Comparison of ENCODE assay signal across 27 cellular contexts in the genomic region with DNA sequence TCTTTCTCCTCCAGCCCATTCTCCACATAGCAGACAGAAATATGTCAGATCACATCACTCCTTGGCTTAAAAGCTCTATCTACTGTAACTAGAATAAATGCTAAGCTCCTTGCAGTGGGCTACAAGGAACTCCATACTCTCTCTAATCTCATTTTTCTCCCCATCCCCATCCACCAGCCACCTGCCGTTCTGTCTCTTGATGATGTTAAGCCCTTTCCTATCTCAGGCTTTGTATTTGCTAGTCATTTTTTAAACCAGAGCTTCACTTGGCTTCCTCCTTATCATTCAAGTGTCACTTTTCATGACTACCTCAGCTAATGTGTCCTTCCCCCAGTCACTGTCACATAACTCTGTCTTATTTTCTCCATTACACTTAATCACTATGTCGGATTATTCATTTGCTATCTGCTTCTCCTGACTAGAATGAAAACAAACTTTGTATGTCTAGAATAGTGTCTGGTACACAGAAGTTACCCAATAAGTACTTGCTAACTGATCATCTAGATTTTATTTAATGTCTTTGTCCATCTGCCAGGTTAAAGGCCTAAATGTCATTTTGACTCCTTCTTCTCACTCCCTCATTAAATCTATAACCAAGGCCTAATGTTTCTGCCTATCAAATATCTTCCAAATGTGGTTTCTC.
A peak's percentile ranks its signal among the peaks of the same experiment; 100 is the strongest.
DNase-seq lines count a peak whose midpoint lies in the region; ATAC-seq, FAIRE-seq and TF ChIP-seq lines count a peak whose summit lies in the region.
"Had no signal": no experiment of that assay in that cellular context is flagged by ENCODE, and none has a peak within 500 bp of the region (broad histone marks: within the 10 kb centered on the region; RNA-seq: fewer than 3 reads in every experiment).

No MANE protein-coding gene starts in this region.

- 41% methylated on average over 2 of the region's 2 CpGs for WGBS in smooth muscle cell (ENCODE audit: low lambda C conversion rate)

- no peak for TF ChIP-seq CTCF in OCI-LY1 (IDR thresholded peaks at IDR 0.05; ENCODE audit: low read length)
- no peak for TF ChIP-seq CTCF in smooth muscle cell (IDR thresholded peaks at IDR 0.05; ENCODE audit: borderline replicate concordance, insufficient read depth, poor library complexity, severe bottlenecking)

- H4K20me1 ChIP-seq in OCI-LY1 (ENCODE audit: insufficient read depth, low read length) (no peaks in the 10 kb centered on the region), smooth muscle cell (ENCODE audit: low read depth) (no peaks in the 10 kb centered on the region)

- H3K4me2 ChIP-seq in OCI-LY1 (ENCODE audit: low read length) (peak overlapping the region; percentile 11; the same call in 1 of the 2 replicates), smooth muscle cell (no peak overlapping the region)

- H3K4me1 ChIP-seq in OCI-LY1 (ENCODE audit: insufficient read depth, low read length, severe bottlenecking) (peaks cover 22% of the 10 kb centered on the region), smooth muscle cell (ENCODE audit: low read depth) (peaks cover 6% of the 10 kb centered on the region)
- H3K4me1 ChIP-seq: colonic mucosa, heart right ventricle, lower lobe of right lung had no signal

- H2AFZ ChIP-seq in OCI-LY1 (ENCODE audit: low read length) (peak overlapping the region; percentile 48; the same call in 1 of the 2 replicates), smooth muscle cell (ENCODE audit: low read depth) (no peak overlapping the region)

- H3K4me3 ChIP-seq in OCI-LY1 (ENCODE audit: low read depth, low read length, poor library complexity, severe bottlenecking) (no peak overlapping the region), smooth muscle cell (no peak overlapping the region)
- H3K4me3 ChIP-seq: colonic mucosa, heart right ventricle, lower lobe of right lung, skin epidermis, stomach, tibial artery had no signal

- DNase-seq in NOMO-1 (lab: John Stamatoyannopoulos, UW; ENCODE audit: unreplicated experiment in 2 of 2) (peak; percentile 1 to 39), NOMO-1 treated with dmso at 0.1 percent for 144 hours (lab: John Stamatoyannopoulos, UW; ENCODE audit: unreplicated experiment) (no peak), GM19239 (ENCODE audit: insufficient read length, low spot score) (no peak), smooth muscle cell (lab: John Stamatoyannopoulos, UW; ENCODE audit: unreplicated experiment) (no peak), cortex of kidney (lab: John Stamatoyannopoulos, UW) (no peak)
- DNase-seq: activated CD8-positive, alpha-beta T cell treated with anti-CD3 and anti-CD28 coated beads for 36 hours; anterior cingulate cortex; CD4-positive, alpha-beta memory T cell; colonic mucosa; effector memory CD4-positive, alpha-beta T cell; erythroblast; foreskin fibroblast; GDM1; heart right ventricle; kidney glomerular epithelial cell; lower lobe of right lung; natural killer cell; NCI-H1417 treated with DMSO at 0.1 percent for 48 hours; NCI-H2081; NCI-H446; stimulated activated CD8-positive, alpha-beta memory T cell treated with anti-CD3 and anti-CD28 coated beads, Interleukin-4, amount 100 ng/mL, for 48 hours; stomach; tibial artery had no signal

- H3K79me2 ChIP-seq in OCI-LY1 (ENCODE audit: insufficient read depth, low read length): no peaks in the 10 kb centered on the region
- no peaks in the 10 kb centered on the region for H3K79me2 ChIP-seq in smooth muscle cell (ENCODE audit: low read depth)

- peak; percentile 82 for FAIRE-seq in GM19239 (lab: Jason Lieb, UNC)

- H3K9ac ChIP-seq in OCI-LY1 (ENCODE audit: low read length) (0 out of 2 replicates have a peak overlapping the region, but pooled peaks have one; percentile 0), smooth muscle cell (ENCODE audit: low read depth) (no peak overlapping the region)

- H3K27ac ChIP-seq in OCI-LY1 (ENCODE audit: low read depth, low read length, poor library complexity, severe bottlenecking) (peak overlapping the region; percentile 70), smooth muscle cell (ENCODE audit: low read depth) (peak overlapping the region; percentile 15)
- H3K27ac ChIP-seq: colonic mucosa, heart right ventricle, lower lobe of right lung, skin epidermis, stomach, tibial artery had no signal

- no peaks in the 10 kb centered on the region for H3F3A ChIP-seq in OCI-LY1 (ENCODE audit: insufficient read depth, low read length)
- H3F3A ChIP-seq in smooth muscle cell (ENCODE audit: low read depth): no peaks in the 10 kb centered on the region

- H3K9me3 ChIP-seq in OCI-LY1 (ENCODE audit: low read length) (no peaks in the 10 kb centered on the region), smooth muscle cell (replicated peaks; ENCODE audit: low read depth) (no peaks in the 10 kb centered on the region)
- H3K9me3 ChIP-seq: colonic mucosa, heart right ventricle, lower lobe of right lung, stomach, tibial artery had no signal

- H3K27me3 ChIP-seq in OCI-LY1 (ENCODE audit: insufficient read depth, low read length) (no peaks in the 10 kb centered on the region), smooth muscle cell (ENCODE audit: low read depth) (no peaks in the 10 kb centered on the region)
- H3K27me3 ChIP-seq: colonic mucosa, heart right ventricle, stomach, tibial artery had no signal

- H3K36me3 ChIP-seq in OCI-LY1 (ENCODE audit: insufficient read depth, low read length) (no peaks in the 10 kb centered on the region), smooth muscle cell (ENCODE audit: low read depth) (no peaks in the 10 kb centered on the region)
- H3K36me3 ChIP-seq: colonic mucosa, lower lobe of right lung, tibial artery had no signal

- no peak for ATAC-seq in GM19397 (IDR thresholded peaks at IDR 0.05; ENCODE audit: unreplicated experiment)
- no peak for ATAC-seq in HG03097 (IDR thresholded peaks at IDR 0.05; ENCODE audit: low FRiP score, unreplicated experiment)
- ATAC-seq: activated CD8-positive, alpha-beta T cell treated with anti-CD3 and anti-CD28 coated beads for 36 hours; lower lobe of right lung; natural killer cell had no signal

- H3K9me2 ChIP-seq in OCI-LY1 (ENCODE audit: low read depth, low read length): no peaks in the 10 kb centered on the region

Comparison
In these comparisons a context has a peak if more than half of its experiments do, and no peak if none do; other contexts are left out.
1. DNase-seq: peak in NOMO-1 (2 of 2); none in NOMO-1 treated with dmso at 0.1 percent for 144 hours (single experiment), GM19239 (single experiment), smooth muscle cell (single experiment) and cortex of kidney (single experiment).